In genomic region chr22:45535400-45535799, GRCh38 we compare ENCODE assay signal across 26 cellular contexts. TPM values are rescaled to one million over a fixed set of nuclear protein-coding genes. Genes with fewer than 3 reads are reported as not detected.
DNase-seq lines count a peak whose midpoint lies in the region; ATAC-seq, FAIRE-seq and TF ChIP-seq lines count a peak whose summit lies in the region.
"Had no signal": no experiment of that assay in that cellular context is flagged by ENCODE, and none has a peak within 500 bp of the region (broad histone marks: within the 10 kb centered on the region; RNA-seq: fewer than 3 reads in every experiment).

No MANE protein-coding gene starts in this region.

- no peak for ATAC-seq in HepG2
- no peak for ATAC-seq in right lobe of liver
- no peak for ATAC-seq in GM19463 (IDR thresholded peaks at IDR 0.05; ENCODE audit: unreplicated experiment)
- ATAC-seq in GM19324 (IDR thresholded peaks at IDR 0.05; ENCODE audit: low FRiP score, unreplicated experiment), result no peak
- ATAC-seq: A549; GM23338; left colon; natural killer cell treated with Interleukin-12 subunit alpha and Interleukin-12 subunit beta and Interleukin-15 and Interleukin-18, amount 100 ng/mL, for 72 hours had no signal

- H2AFZ ChIP-seq in HepG2 (ENCODE audit: low read length), result no peak overlapping the region
- H2AFZ ChIP-seq: GM23338 had no signal

- DNase-seq in HepG2 (ENCODE audit: low spot score) (no peak), right lobe of liver (no peak), esophagus muscularis mucosa (ENCODE audit: extremely low spot score) (no peak), prostate gland (ENCODE audit: low spot score) (no peak), vagina (ENCODE audit: extremely low spot score in 2 of 2) (no peak)
- DNase-seq in activated CD4-positive, alpha-beta T cell treated with anti-CD3 and anti-CD28 coated beads for 1 hour, result no peak
- DNase-seq: activated CD4-positive, alpha-beta T cell treated with anti-CD3 and anti-CD28 coated beads, Interleukin-2, amount 50 U/mL, for 48 hours; activated CD8-positive, alpha-beta memory T cell treated with anti-CD3 and anti-CD28 coated beads, Interleukin-2, amount 50 U/mL, for 48 hours; activated effector memory CD4-positive, alpha-beta T cell treated with Interleukin-2 at 50 U/mL for 16 hours; activated naive CD8-positive, alpha-beta T cell treated with anti-CD3 and anti-CD28 coated beads, Interleukin-2, amount 10 ng/mL, durations not matched to agents 7 days and 5 days; Caco-2; effector CD8-positive, alpha-beta T cell; EL; left colon; NCI-H1436 treated with DMSO at 0.1 percent for 48 hours; NCI-H524; stimulated activated CD4-positive, alpha-beta T cell treated with anti-CD3 and anti-CD28 coated beads, Interleukin-2, amount 100 ng/mL, for 48 hours; stimulated activated naive CD4-positive, alpha-beta T cell; trophoblast cell had no signal

- no peak overlapping the region for H3K4me2 ChIP-seq in HepG2 (ENCODE audit: low read depth, low read length)
- H3K4me2 ChIP-seq: A549, GM23338, smooth muscle cell had no signal

- H3K9me3 ChIP-seq in HepG2 (ENCODE audit: low read length) (no peaks in the 10 kb centered on the region), right lobe of liver (no peaks in the 10 kb centered on the region), esophagus muscularis mucosa (no peaks in the 10 kb centered on the region), prostate gland (no peaks in the 10 kb centered on the region), vagina (no peaks in the 10 kb centered on the region)
- H3K9me3 ChIP-seq: A549, Caco-2 had no signal

- peaks cover 15 to 56% of the 10 kb centered on the region in 2 experiments for H3K36me3 ChIP-seq in HepG2 (replicated peaks in 1 of 2; ENCODE audit: control insufficient read depth in 1 of 2, insufficient read depth in 2 of 2, low read length in 2 of 2)
- H3K36me3 ChIP-seq in right lobe of liver, result no peaks in the 10 kb centered on the region
- H3K36me3 ChIP-seq in esophagus muscularis mucosa, result peaks cover 0 to 20% (median under 1%) of the 10 kb centered on the region in 4 donors
- no peaks in the 10 kb centered on the region for H3K36me3 ChIP-seq in prostate gland
- H3K36me3 ChIP-seq in vagina, result peaks cover 0 to 7% of the 10 kb centered on the region in 2 donors

- no peaks in the 10 kb centered on the region for H4K20me1 ChIP-seq in HepG2 (ENCODE audit: insufficient read depth, low read length)

- no peak for TF ChIP-seq CTCF in HepG2 (CRISPR knock-in tag; IDR thresholded peaks at IDR 0.05)
- no peak for TF ChIP-seq CTCF in right lobe of liver (IDR thresholded peaks at IDR 0.05)
- TF ChIP-seq CTCF in esophagus muscularis mucosa (IDR thresholded peaks at IDR 0.05), result no peak
- TF ChIP-seq CTCF in prostate gland (IDR thresholded peaks at IDR 0.05), result no peak
- TF ChIP-seq CTCF in vagina (IDR thresholded peaks at IDR 0.05), result no peak

- H3K4me1 ChIP-seq in HepG2 (ENCODE audit: insufficient read depth, low read length), result no peaks in the 10 kb centered on the region
- no peaks in the 10 kb centered on the region for H3K4me1 ChIP-seq in right lobe of liver
- H3K4me1 ChIP-seq in esophagus muscularis mucosa, result peaks cover 22 to 91% (median 83%) of the 10 kb centered on the region in 4 donors
- no peaks in the 10 kb centered on the region for H3K4me1 ChIP-seq in prostate gland (replicated peaks)
- H3K4me1 ChIP-seq in vagina, result peaks cover 82% of the 10 kb centered on the region
- H3K4me1 ChIP-seq: A549, Caco-2 had no signal

- TF ChIP-seq RAD21 in HepG2 (CRISPR knock-in tag; IDR thresholded peaks at IDR 0.05), result no peak

- H3K27me3 ChIP-seq in HepG2 (ENCODE audit: control insufficient read depth in 1 of 2, insufficient read depth in 2 of 2, low read length in 2 of 2), result no peaks in the 10 kb centered on the region
- no peaks in the 10 kb centered on the region for H3K27me3 ChIP-seq in right lobe of liver
- no peaks in the 10 kb centered on the region for H3K27me3 ChIP-seq in esophagus muscularis mucosa
- H3K27me3 ChIP-seq in prostate gland (replicated peaks; ENCODE audit: insufficient read depth), result no peaks in the 10 kb centered on the region
- no peaks in the 10 kb centered on the region for H3K27me3 ChIP-seq in vagina

- H3K27ac ChIP-seq in HepG2 (ENCODE audit: extremely low read length, insufficient read depth, low read length), result no peak overlapping the region
- no peak overlapping the region for H3K27ac ChIP-seq in right lobe of liver
- peak overlapping the region; percentile 72 to 81 (median 73) for H3K27ac ChIP-seq in esophagus muscularis mucosa (replicated peaks in 1 of 4)
- peak overlapping the region; percentile 16 to 67 for H3K27ac ChIP-seq in prostate gland
- peak overlapping the region; percentile 92 for H3K27ac ChIP-seq in vagina
- H3K27ac ChIP-seq: A549 had no signal

- POLR2A ChIA-PET in HepG2 (lab: Yijun Ruan, JAX), result no interaction called here

- in situ Hi-C loops in HepG2 (cut with HindIII; ENCODE audit: extremely low pct_ligation_motif_present, low pct_unique_long_range_greater_than_20kb), result no loop called here

- intact Hi-C loops in HepG2 (cut with micrococcal nuclease; ENCODE audit: unreplicated experiment), result no loop called here
- intact Hi-C loops in right lobe of liver (cut with DNase I), result no loop called here
- intact Hi-C loops in esophagus muscularis mucosa (cut with DNase I), result no loop called here
- intact Hi-C loops in prostate gland (cut with DNase I), result loop anchor here (5.0 kb wide), 1 partner anchor 38 kb away; no protein-coding TSS in a partner anchor
- intact Hi-C loops in vagina (cut with DNase I), result loop anchor here (5.0 kb wide), 1 partner anchor 88 kb away; no protein-coding TSS in a partner anchor

- TF ChIP-seq EP300 in HepG2 (IDR thresholded peaks at IDR 0.05; ENCODE audit: low read depth in 2 of 2, low read length in 2 of 2), result no peak
- no peak for TF ChIP-seq EP300 in HepG2 (CRISPR knock-in tag; IDR thresholded peaks at IDR 0.05; ENCODE audit: borderline replicate concordance)
- no peak for TF ChIP-seq EP300 in esophagus muscularis mucosa (IDR thresholded peaks at IDR 0.05)

- no peak for TF ChIP-seq POLR2A in HepG2 (IDR thresholded peaks at IDR 0.05; ENCODE audit: insufficient read depth in 1 of 2, low read depth in 2 of 2, low read length in 2 of 2)
- no peak for TF ChIP-seq POLR2A in right lobe of liver (IDR thresholded peaks at IDR 0.05)
- TF ChIP-seq POLR2A in esophagus muscularis mucosa (IDR thresholded peaks at IDR 0.05; ENCODE audit: low read depth), result no peak
- no peak for TF ChIP-seq POLR2A in prostate gland (IDR thresholded peaks at IDR 0.05)
- TF ChIP-seq POLR2A in vagina (IDR thresholded peaks at IDR 0.05), result no peak

- no peaks in the 10 kb centered on the region for H3K79me2 ChIP-seq in HepG2 (ENCODE audit: insufficient read depth, low read length)

- 89% methylated on average over 2 of the region's 4 CpGs for WGBS in HepG2 (ENCODE audit: low lambda C conversion rate)
- 53% methylated on average over 4 of the region's 4 CpGs for WGBS in right lobe of liver (ENCODE audit: insufficient coverage, low coverage, low lambda C conversion rate, missing lambda C conversion rate)
- WGBS in esophagus muscularis mucosa, result 60% methylated on average over 4 of the region's 4 CpGs
- WGBS in prostate gland, result 31% methylated on average over 4 of the region's 4 CpGs

- no TSS peak for BruUV-seq in HepG2 (replicated peaks; lab: Mats Ljungman, UMichigan)

- H3K9ac ChIP-seq in HepG2 (ENCODE audit: insufficient read depth, low read depth, low read length), result no peak overlapping the region

- CTCF ChIA-PET in HepG2 (lab: Yijun Ruan, JAX; ENCODE audit: low intra/inter-chr PET ratio, low total read pairs), result no interaction called here

- FAIRE-seq in HepG2 (lab: Jason Lieb, UNC), result no peak
- FAIRE-seq: A549, GM19239 had no signal

- H3K4me3 ChIP-seq in HepG2 (replicated peaks in 1 of 3; ENCODE audit: insufficient read depth in 1 of 3, low read depth in 2 of 3, low read length in 3 of 3) (no peak overlapping the region), right lobe of liver (no peak overlapping the region), esophagus muscularis mucosa (no peak overlapping the region), prostate gland (no peak overlapping the region), vagina (no peak overlapping the region)
- H3K4me3 ChIP-seq: A549, GM23338, smooth muscle cell had no signal

TF ChIP-seq in HepG2, 621 proteins besides CTCF, POLR2A, EP300 and RAD21 (continues in another document):
- TF ChIP-seq NKX3-1 (CRISPR knock-in tag; IDR thresholded peaks at IDR 0.05), result no peak
- no peak for TF ChIP-seq ZBTB7B (CRISPR knock-in tag; IDR thresholded peaks at IDR 0.05)

RNA-seq across cellular contexts. Expression of gene FBLN1, which starts 32.7 kb away (rescaled TPM):
- total RNA-seq in HepG2 (2016; rRNA removed; fragmentation: Illumina TruSeq; extraction: Trizol) (21.6 and 37.3 TPM in 2 replicates), right lobe of liver (1 to 10 TPM; 1.6 to 6.6 (median 3.4) TPM), esophagus muscularis mucosa (100 to 1,000 TPM; 355 to 534 (median 417) TPM), prostate gland (100 to 1,000 TPM; 125 to 144 TPM), vagina (1,019 TPM)
- total RNA-seq in HepG2 (2016; cell fraction: cytosol; rRNA removed; fragmentation: Illumina TruSeq; extraction: Trizol; ENCODE audit: low read depth), result 8.8 and 10.2 TPM in 2 replicates
- total RNA-seq in HepG2 (2016; cell fraction: insoluble cytoplasmic fraction; rRNA removed; fragmentation: Illumina TruSeq; extraction: Trizol), result 17.3 and 38.6 TPM in 2 replicates
- 18.8 and 20.1 TPM in 2 replicates for total RNA-seq in HepG2 (2016; cell fraction: membrane; rRNA removed; fragmentation: Illumina TruSeq; extraction: Trizol)
- 59.3 and 79.5 TPM in 2 replicates for total RNA-seq in HepG2 (2016; cell fraction: nucleus; rRNA removed; fragmentation: Illumina TruSeq; extraction: Trizol)
- polyA plus RNA-seq in HepG2 (2011; rRNA removed), result 103 and 108 TPM in 2 replicates
- polyA plus RNA-seq in HepG2 (2011; cell fraction: cytosol; rRNA removed), result 113 and 152 TPM in 2 replicates
- 98.0 and 115 TPM in 2 replicates for polyA plus RNA-seq in HepG2 (2011; cell fraction: nucleus; rRNA removed)
- polyA plus RNA-seq in HepG2 (2012), result 98.1 and 136 TPM in 2 replicates
- polyA plus RNA-seq in HepG2 (2016; cell fraction: cytosol; fragmentation: Illumina TruSeq; extraction: Trizol; ENCODE audit: low read depth), result 21.8 and 25.0 TPM in 2 replicates
- polyA plus RNA-seq in HepG2 (2016; cell fraction: insoluble cytoplasmic fraction; fragmentation: Illumina TruSeq; extraction: Trizol; ENCODE audit: low read depth), result 38.9 and 51.0 TPM in 2 replicates
- polyA plus RNA-seq in HepG2 (2016; cell fraction: membrane; fragmentation: Illumina TruSeq; extraction: Trizol; ENCODE audit: low read depth), result 28.4 and 31.5 TPM in 2 replicates
- polyA plus RNA-seq in HepG2 (2016; cell fraction: nucleus; fragmentation: Illumina TruSeq; extraction: Trizol; ENCODE audit: insufficient read depth, low read depth), result 173 and 175 TPM in 2 replicates
- 21.3 and 128 TPM in 2 replicates for polyA minus RNA-seq in HepG2 (2011; rRNA and poly(A)+ RNA removed; ENCODE audit: low replicate concordance)
- 68.7 and 81.8 TPM in 2 replicates for polyA minus RNA-seq in HepG2 (2011; cell fraction: cytosol; rRNA and poly(A)+ RNA removed)
- 30.7 and 34.8 TPM in 2 replicates for polyA minus RNA-seq in HepG2 (2011; cell fraction: nucleus; rRNA and poly(A)+ RNA removed)
- total RNA-seq: activated naive CD8-positive, alpha-beta T cell treated with anti-CD3 and anti-CD28 coated beads, Interleukin-2, amount 10 ng/mL, durations not matched to agents 7 days and 5 days; natural killer cell treated with Interleukin-12 subunit alpha and Interleukin-12 subunit beta and Interleukin-15 and Interleukin-18, amount 100 ng/mL, for 72 hours had no signal

Comparison
In these comparisons a context has a peak if more than half of its experiments do, and no peak if none do; other contexts are left out.
1. H3K27ac ChIP-seq: peak in esophagus muscularis mucosa (4 of 4), prostate gland (2 of 2) and vagina (single experiment); none in HepG2 (single experiment) and right lobe of liver (0 of 3).
2. intact Hi-C loops: an anchor here in prostate gland (5.0 kb wide) and vagina (5.0 kb wide); none called in HepG2, right lobe of liver and esophagus muscularis mucosa.